Comparison of ENCODE assay signal across 1 cellular context in genomic region chr12:32309811-32310755, GRCh38.
TF ChIP-seq lines count a peak whose summit lies in the region.

No MANE protein-coding gene starts in this region.

TF ChIP-seq in GM23338, 12 proteins besides CTCF, POLR2A, EP300 and RAD21 (continued from another document):
- TF ChIP-seq, protein P1, sequence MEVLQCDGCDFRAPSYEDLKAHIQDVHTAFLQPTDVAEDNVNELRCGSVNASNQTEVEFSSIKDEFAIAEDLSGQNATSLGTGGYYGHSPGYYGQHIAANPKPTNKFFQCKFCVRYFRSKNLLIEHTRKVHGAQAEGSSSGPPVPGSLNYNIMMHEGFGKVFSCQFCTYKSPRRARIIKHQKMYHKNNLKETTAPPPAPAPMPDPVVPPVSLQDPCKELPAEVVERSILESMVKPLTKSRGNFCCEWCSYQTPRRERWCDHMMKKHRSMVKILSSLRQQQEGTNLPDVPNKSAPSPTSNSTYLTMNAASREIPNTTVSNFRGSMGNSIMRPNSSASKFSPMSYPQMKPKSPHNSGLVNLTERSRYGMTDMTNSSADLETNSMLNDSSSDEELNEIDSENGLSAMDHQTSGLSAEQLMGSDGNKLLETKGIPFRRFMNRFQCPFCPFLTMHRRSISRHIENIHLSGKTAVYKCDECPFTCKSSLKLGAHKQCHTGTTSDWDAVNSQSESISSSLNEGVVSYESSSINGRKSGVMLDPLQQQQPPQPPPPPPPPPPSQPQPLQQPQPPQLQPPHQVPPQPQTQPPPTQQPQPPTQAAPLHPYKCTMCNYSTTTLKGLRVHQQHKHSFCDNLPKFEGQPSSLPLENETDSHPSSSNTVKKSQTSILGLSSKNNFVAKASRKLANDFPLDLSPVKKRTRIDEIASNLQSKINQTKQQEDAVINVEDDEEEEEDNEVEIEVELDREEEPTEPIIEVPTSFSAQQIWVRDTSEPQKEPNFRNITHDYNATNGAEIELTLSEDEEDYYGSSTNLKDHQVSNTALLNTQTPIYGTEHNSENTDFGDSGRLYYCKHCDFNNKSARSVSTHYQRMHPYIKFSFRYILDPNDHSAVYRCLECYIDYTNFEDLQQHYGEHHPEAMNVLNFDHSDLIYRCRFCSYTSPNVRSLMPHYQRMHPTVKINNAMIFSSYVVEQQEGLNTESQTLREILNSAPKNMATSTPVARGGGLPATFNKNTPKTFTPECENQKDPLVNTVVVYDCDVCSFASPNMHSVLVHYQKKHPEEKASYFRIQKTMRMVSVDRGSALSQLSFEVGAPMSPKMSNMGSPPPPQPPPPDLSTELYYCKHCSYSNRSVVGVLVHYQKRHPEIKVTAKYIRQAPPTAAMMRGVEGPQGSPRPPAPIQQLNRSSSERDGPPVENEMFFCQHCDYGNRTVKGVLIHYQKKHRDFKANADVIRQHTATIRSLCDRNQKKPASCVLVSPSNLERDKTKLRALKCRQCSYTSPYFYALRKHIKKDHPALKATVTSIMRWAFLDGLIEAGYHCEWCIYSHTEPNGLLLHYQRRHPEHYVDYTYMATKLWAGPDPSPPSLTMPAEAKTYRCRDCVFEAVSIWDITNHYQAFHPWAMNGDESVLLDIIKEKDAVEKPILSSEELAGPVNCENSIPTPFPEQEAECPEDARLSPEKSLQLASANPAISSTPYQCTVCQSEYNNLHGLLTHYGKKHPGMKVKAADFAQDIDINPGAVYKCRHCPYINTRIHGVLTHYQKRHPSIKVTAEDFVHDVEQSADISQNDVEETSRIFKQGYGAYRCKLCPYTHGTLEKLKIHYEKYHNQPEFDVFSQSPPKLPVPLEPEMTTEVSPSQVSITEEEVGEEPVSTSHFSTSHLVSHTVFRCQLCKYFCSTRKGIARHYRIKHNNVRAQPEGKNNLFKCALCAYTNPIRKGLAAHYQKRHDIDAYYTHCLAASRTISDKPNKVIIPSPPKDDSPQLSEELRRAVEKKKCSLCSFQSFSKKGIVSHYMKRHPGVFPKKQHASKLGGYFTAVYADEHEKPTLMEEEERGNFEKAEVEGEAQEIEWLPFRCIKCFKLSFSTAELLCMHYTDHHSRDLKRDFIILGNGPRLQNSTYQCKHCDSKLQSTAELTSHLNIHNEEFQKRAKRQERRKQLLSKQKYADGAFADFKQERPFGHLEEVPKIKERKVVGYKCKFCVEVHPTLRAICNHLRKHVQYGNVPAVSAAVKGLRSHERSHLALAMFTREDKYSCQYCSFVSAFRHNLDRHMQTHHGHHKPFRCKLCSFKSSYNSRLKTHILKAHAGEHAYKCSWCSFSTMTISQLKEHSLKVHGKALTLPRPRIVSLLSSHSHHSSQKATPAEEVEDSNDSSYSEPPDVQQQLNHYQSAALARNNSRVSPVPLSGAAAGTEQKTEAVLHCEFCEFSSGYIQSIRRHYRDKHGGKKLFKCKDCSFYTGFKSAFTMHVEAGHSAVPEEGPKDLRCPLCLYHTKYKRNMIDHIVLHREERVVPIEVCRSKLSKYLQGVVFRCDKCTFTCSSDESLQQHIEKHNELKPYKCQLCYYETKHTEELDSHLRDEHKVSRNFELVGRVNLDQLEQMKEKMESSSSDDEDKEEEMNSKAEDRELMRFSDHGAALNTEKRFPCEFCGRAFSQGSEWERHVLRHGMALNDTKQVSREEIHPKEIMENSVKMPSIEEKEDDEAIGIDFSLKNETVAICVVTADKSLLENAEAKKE (CRISPR knock-in tag; IDR thresholded peaks at IDR 0.05): no peak
- no peak for TF ChIP-seq NANOG (IDR thresholded peaks at IDR 0.05; ENCODE audit: borderline replicate concordance)
